Comparison of ENCODE assay signal across 19 cellular contexts in genomic region chr14:52369305-52369781, GRCh38. TPM values are rescaled to one million over a fixed set of nuclear protein-coding genes. Genes with fewer than 3 reads are reported as not detected.
DNase-seq lines count a peak whose midpoint lies in the region; ATAC-seq, FAIRE-seq and TF ChIP-seq lines count a peak whose summit lies in the region.
"Had no signal": no experiment of that assay in that cellular context is flagged by ENCODE, and none has a peak within 500 bp of the region (broad histone marks: within the 10 kb centered on the region; RNA-seq: fewer than 3 reads in every experiment).

No MANE protein-coding gene starts in this region.

- in situ Hi-C loops in HAP-1 (cut with MboI; ENCODE audit: low sequenced_read_pairs): no loop called here

- no peak overlapping the region for H3K27ac Mint-ChIP-seq in astrocyte (ENCODE audit: unreplicated experiment)
- H3K27ac Mint-ChIP-seq: activated CD8-positive, alpha-beta T cell treated with anti-CD3 and anti-CD28 coated beads, Interleukin-2, amount 10 ng/mL, durations not matched to agents 7 days and 5 days; activated T-helper 2 cell treated with anti-CD3 and anti-CD28 coated beads, Interferon-gamma antibody, Interleukin-2, Interleukin-4, amounts not matched to agents 10 μg/mL and 5 μg/mL and 100 μg/mL, durations not matched to agents 14 hours and 24 hours and 36 hours; CD8-positive, alpha-beta memory T cell had no signal

- TF ChIP-seq POLR2A in gastroesophageal sphincter (IDR thresholded peaks at IDR 0.05): no peak

- no peaks in the 10 kb centered on the region for H3K79me2 ChIP-seq in astrocyte (ENCODE audit: insufficient read depth, low read length)

- peak; percentile 81 for ATAC-seq in gastroesophageal sphincter
- ATAC-seq: activated CD8-positive, alpha-beta T cell treated with anti-CD3 and anti-CD28 coated beads, Interleukin-2, amount 10 ng/mL, durations not matched to agents 7 days and 5 days had no signal

- H3K36me3 ChIP-seq in astrocyte (ENCODE audit: insufficient read depth, low read length) (no peaks in the 10 kb centered on the region), gastroesophageal sphincter (no peaks in the 10 kb centered on the region), skeletal muscle satellite cell (ENCODE audit: insufficient read depth, low read length) (no peaks in the 10 kb centered on the region), HAP-1 (replicated peaks) (no peaks in the 10 kb centered on the region)
- H3K36me3 ChIP-seq: ascending aorta had no signal

- H3K36me3 Mint-ChIP-seq in astrocyte (ENCODE audit: low read depth, unreplicated experiment): no peaks in the 10 kb centered on the region

- peaks cover 2% of the 10 kb centered on the region for H3K9me3 Mint-ChIP-seq in astrocyte (ENCODE audit: unreplicated experiment)

- H3K4me3 ChIP-seq in astrocyte (ENCODE audit: insufficient read depth, low read depth, low read length) (no peak overlapping the region), gastroesophageal sphincter (no peak overlapping the region), skeletal muscle satellite cell (ENCODE audit: low read length) (peak overlapping the region; percentile 43), HAP-1 (no peak overlapping the region)
- H3K4me3 ChIP-seq: ascending aorta, dorsolateral prefrontal cortex had no signal

- H3K27me3 ChIP-seq in astrocyte (ENCODE audit: insufficient read depth, low read length): no peaks in the 10 kb centered on the region
- H3K27me3 ChIP-seq in gastroesophageal sphincter: no peaks in the 10 kb centered on the region
- H3K27me3 ChIP-seq in skeletal muscle satellite cell (ENCODE audit: control insufficient read depth, insufficient read depth, low read length): no peaks in the 10 kb centered on the region
- no peaks in the 10 kb centered on the region for H3K27me3 ChIP-seq in HAP-1 (ENCODE audit: low read depth)
- H3K27me3 ChIP-seq: ascending aorta, dorsolateral prefrontal cortex had no signal

- H3K9me3 ChIP-seq in astrocyte (ENCODE audit: insufficient read depth, low read depth, low read length) (no peaks in the 10 kb centered on the region), gastroesophageal sphincter (peaks cover 0 to 12% (median 0%) of the 10 kb centered on the region in 3 donors), skeletal muscle satellite cell (replicated peaks; ENCODE audit: low read length) (no peaks in the 10 kb centered on the region), HAP-1 (no peaks in the 10 kb centered on the region)
- H3K9me3 ChIP-seq: ascending aorta had no signal

- no peaks in the 10 kb centered on the region for H3K4me1 Mint-ChIP-seq in astrocyte (ENCODE audit: low read depth, unreplicated experiment)

- no peak overlapping the region for H2AFZ ChIP-seq in astrocyte (ENCODE audit: low read depth, low read length)

- H3K27ac ChIP-seq in astrocyte (ENCODE audit: low read depth, low read length) (peak overlapping the region; percentile 42), gastroesophageal sphincter (no peak overlapping the region)
- H3K27ac ChIP-seq: ascending aorta, dorsolateral prefrontal cortex, HL-60 had no signal

- no peak for TF ChIP-seq EP300 in gastroesophageal sphincter (IDR thresholded peaks at IDR 0.05)

- 80 to 89% methylated on average over 2 to 3 of the region's 3 CpGs for WGBS in gastroesophageal sphincter (ENCODE audit: low coverage in 1 of 2), 2 donors

- peak; percentile 55 for FAIRE-seq in astrocyte (lab: Jason Lieb, UNC)
- FAIRE-seq: frontal cortex had no signal

- DNase-seq in GM04504 (ENCODE audit: low read depth) (peak; percentile 81), astrocyte (ENCODE audit: low read depth) (peak; percentile 94), SKM-1 (lab: John Stamatoyannopoulos, UW; ENCODE audit: unreplicated experiment) (no peak), HAP-1 (ENCODE audit: low spot score in 2 of 2) (no peak)
- DNase-seq in activated CD4-positive, CD25-positive, alpha-beta regulatory T cell (lab: John Stamatoyannopoulos, UW): no peak
- DNase-seq: activated CD8-positive, alpha-beta T cell treated with anti-CD3 and anti-CD28 coated beads, Interleukin-2, amount 10 ng/mL, durations not matched to agents 7 days and 5 days; CD8-positive, alpha-beta memory T cell; dorsolateral prefrontal cortex; KG1; NCI-H1417; NCI-H510A; nucleus accumbens; stimulated activated naive CD4-positive, alpha-beta T cell treated with Interleukin-2 at 50 U/mL for 16 hours had no signal

- TF ChIP-seq CTCF in astrocyte (IDR thresholded peaks at IDR 0.05; ENCODE audit: insufficient read depth, low read depth, low read length) (no peak), gastroesophageal sphincter (IDR thresholded peaks at IDR 0.05) (no peak)

- H3K9ac ChIP-seq in astrocyte (ENCODE audit: low read length): no peak overlapping the region
- H3K9ac ChIP-seq in skeletal muscle satellite cell (ENCODE audit: low read depth, low read length): peak overlapping the region; percentile 61

- H3K4me3 Mint-ChIP-seq in astrocyte (ENCODE audit: unreplicated experiment): no peak overlapping the region
- H3K4me3 Mint-ChIP-seq: activated CD8-positive, alpha-beta T cell treated with anti-CD3 and anti-CD28 coated beads, Interleukin-2, amount 10 ng/mL, durations not matched to agents 7 days and 5 days; CD8-positive, alpha-beta memory T cell had no signal

- H4K20me1 ChIP-seq in astrocyte (ENCODE audit: insufficient read depth, low read length): no peaks in the 10 kb centered on the region

- H3K4me1 ChIP-seq in astrocyte (ENCODE audit: insufficient read depth, low read length): peaks cover 6% of the 10 kb centered on the region
- peaks cover 0 to 9% (median 0%) of the 10 kb centered on the region in 3 donors for H3K4me1 ChIP-seq in gastroesophageal sphincter
- H3K4me1 ChIP-seq in skeletal muscle satellite cell (ENCODE audit: control insufficient read depth, insufficient read depth, low read length): peaks cover 64% of the 10 kb centered on the region
- no peaks in the 10 kb centered on the region for H3K4me1 ChIP-seq in HAP-1
- H3K4me1 ChIP-seq: ascending aorta had no signal

- H3K4me2 ChIP-seq in astrocyte (ENCODE audit: low read length) (peak overlapping the region; percentile 49), skeletal muscle satellite cell (ENCODE audit: low read length) (peak overlapping the region; percentile 61)

- peaks cover 3% of the 10 kb centered on the region for H3K27me3 Mint-ChIP-seq in astrocyte (ENCODE audit: low read depth, unreplicated experiment)
- H3K27me3 Mint-ChIP-seq: CD8-positive, alpha-beta memory T cell had no signal

RNA-seq across cellular contexts. Expression of gene PTGER2, which starts 55.2 kb away (rescaled TPM):
- total RNA-seq in astrocyte: 0.26 TPM in 1 of 2 replicates, not detected in the other
- total RNA-seq in gastroesophageal sphincter: 10 to 100 TPM in 2 of 4 donors, 1 to 10 TPM in 2; 4.8 to 24.2 (median 9.0) TPM
- 29.2 and 31.2 TPM in 2 replicates for total RNA-seq in skeletal muscle satellite cell (2012; rRNA removed)

Comparison
In these comparisons a context has a peak if more than half of its experiments do, and no peak if none do; other contexts are left out.
1. DNase-seq: peak in GM04504 (single experiment) and astrocyte (single experiment); none in activated CD4-positive, CD25-positive, alpha-beta regulatory T cell (0 of 4), SKM-1 (single experiment) and HAP-1 (0 of 2).